29 cellular contexts compared by ENCODE assay signal in the genomic region with DNA sequence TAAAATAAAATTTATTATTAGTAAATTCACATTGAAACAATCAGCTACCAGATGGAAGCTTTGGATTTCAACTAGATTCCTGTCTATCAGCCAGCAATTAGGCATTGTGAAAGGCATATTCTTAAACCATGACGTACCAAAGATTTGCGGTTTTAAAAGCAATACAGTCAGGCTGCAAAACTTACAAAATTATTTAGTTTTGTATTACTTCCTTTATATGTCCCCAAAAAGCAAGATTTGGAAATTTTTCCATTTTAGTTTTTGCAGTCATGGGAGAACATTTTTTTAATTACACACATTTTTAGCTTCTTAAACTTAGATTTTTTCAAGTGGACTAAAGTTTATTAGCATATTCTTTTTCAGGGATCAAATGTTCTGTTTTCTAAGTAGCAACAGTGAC.
DNase-seq lines count a peak whose midpoint lies in the region; ATAC-seq and TF ChIP-seq lines count a peak whose summit lies in the region.
"Had no signal": no experiment of that assay in that cellular context is flagged by ENCODE, and none has a peak within 500 bp of the region (broad histone marks: within the 10 kb centered on the region; RNA-seq: fewer than 3 reads in every experiment).

No MANE protein-coding gene starts in this region.

- H3K79me2 ChIP-seq in GM23248 (ENCODE audit: insufficient read depth) (no peaks in the 10 kb centered on the region), mesendoderm (ENCODE audit: control insufficient read depth, insufficient read depth, low read length) (no peaks in the 10 kb centered on the region)

- H3K4me1 ChIP-seq in GM23248 (ENCODE audit: insufficient read depth) (peaks cover 35% of the 10 kb centered on the region), mesendoderm (ENCODE audit: control insufficient read depth, low read depth, low read length) (no peaks in the 10 kb centered on the region)
- H3K4me1 ChIP-seq: body of pancreas, gastrocnemius medialis had no signal

- peaks cover 24% of the 10 kb centered on the region for H3F3A ChIP-seq in GM23248 (ENCODE audit: insufficient read depth)

- H4K5ac ChIP-seq in mesendoderm (ENCODE audit: low read length): no peak overlapping the region

- 0 to 6% methylated on average over 2 of the region's 2 CpGs for WGBS in GM23248 (ENCODE audit: low coverage in 1 of 2, low lambda C conversion rate in 2 of 2, missing lambda C conversion rate in 2 of 2), 2 experiments
- WGBS in mesendoderm (ENCODE audit: extremely low coverage, insufficient coverage, low lambda C conversion rate): no CpG with 5 or more reads among the region's 2 CpGs

- H4K8ac ChIP-seq in mesendoderm (ENCODE audit: low read depth, low read length): no peak overlapping the region

- H3K23ac ChIP-seq in mesendoderm (ENCODE audit: low read length): no peak overlapping the region

- H2BK5ac ChIP-seq in mesendoderm (ENCODE audit: low read length): no peak overlapping the region

- DNase-seq in AG10803 (ENCODE audit: low read depth): peak; percentile 92
- peak; percentile 90 for DNase-seq in GM23248
- DNase-seq in SK-N-MC (ENCODE audit: low read depth, low spot score): no peak
- peak; percentile 26 for DNase-seq in myocyte (ENCODE audit: low read depth)
- no peak for DNase-seq in mesendoderm
- no peak for DNase-seq in T-helper 9 cell
- no peak for DNase-seq in SK-N-DZ (ENCODE audit: low spot score)
- DNase-seq: activated CD4-positive, alpha-beta memory T cell treated with anti-CD3 and anti-CD28 coated beads, Interleukin-2, amount 10 ng/mL, durations not matched to agents 7 days and 5 days; activated effector memory CD4-positive, alpha-beta T cell treated with anti-CD3 and anti-CD28 coated beads, Interleukin-2, amount 50 U/mL, for 16 hours; body of pancreas; CD8-positive, alpha-beta memory T cell; cerebellar nuclear complex; DMS153; gastrocnemius medialis; hippocampal formation; left ventricle myocardium superior; midbrain; NCI-H1048; NCI-H187 treated with DMSO at 0.1 percent for 48 hours; NCI-H2227 treated with DMSO at 0.1 percent for 48 hours; NCI-H748 treated with DMSO at 0.1 percent for 48 hours; ovary; PC-9; SHP77 treated with DMSO at 0.1 percent for 48 hours; stimulated activated CD4-positive, alpha-beta T cell treated with anti-CD3 and anti-CD28 coated beads, Interleukin-4, amount 100 ng/mL, for 4 hours; stimulated activated naive CD4-positive, alpha-beta T cell treated with Interleukin-2 at 50 U/mL for 16 hours had no signal

- H3K18ac ChIP-seq in mesendoderm (ENCODE audit: low read length): no peak overlapping the region

- H4K20me1 ChIP-seq in GM23248 (ENCODE audit: insufficient read depth): no peaks in the 10 kb centered on the region

- H3K9me3 ChIP-seq in GM23248 (ENCODE audit: low read depth) (no peaks in the 10 kb centered on the region), SK-N-MC (ENCODE audit: low read depth, low read length) (no peaks in the 10 kb centered on the region)
- H3K9me3 ChIP-seq: body of pancreas, gastrocnemius medialis, ovary, thoracic aorta had no signal

- H3K36me3 ChIP-seq in GM23248 (ENCODE audit: low read depth): no peaks in the 10 kb centered on the region
- H3K36me3 ChIP-seq in SK-N-MC (ENCODE audit: insufficient read depth, low read length): no peaks in the 10 kb centered on the region
- no peaks in the 10 kb centered on the region for H3K36me3 ChIP-seq in mesendoderm (ENCODE audit: control insufficient read depth, insufficient read depth, low read length)
- H3K36me3 ChIP-seq: gastrocnemius medialis, ovary, thoracic aorta had no signal

- H2AFZ ChIP-seq in GM23248: peak overlapping the region; percentile 82

- in situ Hi-C loops in GM23248 (cut with MboI): no loop called here

- peak overlapping the region; percentile 86 for H3K27ac ChIP-seq in GM23248
- H3K27ac ChIP-seq in SK-N-MC: peak overlapping the region; percentile 40
- no peak overlapping the region for H3K27ac ChIP-seq in mesendoderm (ENCODE audit: low read depth, low read length)
- H3K27ac ChIP-seq: body of pancreas, gastrocnemius medialis, ovary, PC-9, thoracic aorta had no signal

- no peak overlapping the region for H2BK15ac ChIP-seq in mesendoderm (replicated peaks; ENCODE audit: low read depth)

- no peak for ATAC-seq in GM21619 (IDR thresholded peaks at IDR 0.05; ENCODE audit: unreplicated experiment)
- ATAC-seq: body of pancreas; gastrocnemius medialis; left ventricle myocardium superior; natural killer cell treated with Interleukin-12 subunit alpha and Interleukin-12 subunit beta and Interleukin-15 and Interleukin-18, amount 100 ng/mL, for 72 hours had no signal

- H2AK5ac ChIP-seq in mesendoderm (ENCODE audit: low read length): no peak overlapping the region

- H2BK120ac ChIP-seq in mesendoderm (ENCODE audit: low read depth, low read length): no peak overlapping the region

- no peaks in the 10 kb centered on the region for H3K79me1 ChIP-seq in mesendoderm (ENCODE audit: low read length)

- H3K9me2 ChIP-seq in GM23248 (ENCODE audit: insufficient read depth): no peaks in the 10 kb centered on the region

- H3K4me3 ChIP-seq in AG10803 (ENCODE audit: low read length) (no peak overlapping the region), GM23248 (no peak overlapping the region), SK-N-MC (no peak overlapping the region), mesendoderm (ENCODE audit: low read length) (no peak overlapping the region)
- H3K4me3 ChIP-seq: body of pancreas, gastrocnemius medialis, ovary, PC-9, thoracic aorta had no signal

- H3K4ac ChIP-seq in mesendoderm (ENCODE audit: low read depth, low read length): no peak overlapping the region

- no peak overlapping the region for H3K56ac ChIP-seq in mesendoderm (ENCODE audit: low read length)

- H3K27me3 ChIP-seq in GM23248 (replicated peaks; ENCODE audit: insufficient read depth): no peaks in the 10 kb centered on the region
- H3K27me3 ChIP-seq in mesendoderm (ENCODE audit: insufficient read depth, low read length, poor library complexity): no peaks in the 10 kb centered on the region
- H3K27me3 ChIP-seq: body of pancreas, gastrocnemius medialis, ovary had no signal

- H3K4me2 ChIP-seq in GM23248 (ENCODE audit: unreplicated experiment) (peak overlapping the region; percentile 62), mesendoderm (ENCODE audit: low read length) (no peak overlapping the region)
- H3K4me2 ChIP-seq: PC-9 had no signal

- TF ChIP-seq CTCF in AG10803 (conservative IDR thresholded peaks at IDR 0.05; ENCODE audit: low read length): no peak

- H3K9ac ChIP-seq in GM23248 (peak overlapping the region; percentile 54), SK-N-MC (ENCODE audit: insufficient read length) (no peak overlapping the region), mesendoderm (ENCODE audit: low read length) (no peak overlapping the region)

Comparison
In these comparisons a context has a peak if more than half of its experiments do, and no peak if none do; other contexts are left out.
1. DNase-seq: peak in AG10803 (single experiment), GM23248 (single experiment) and myocyte (single experiment); none in SK-N-MC (single experiment), mesendoderm (single experiment), T-helper 9 cell (single experiment) and SK-N-DZ (single experiment).